16 cellular contexts compared by ENCODE assay signal in the genomic region with DNA sequence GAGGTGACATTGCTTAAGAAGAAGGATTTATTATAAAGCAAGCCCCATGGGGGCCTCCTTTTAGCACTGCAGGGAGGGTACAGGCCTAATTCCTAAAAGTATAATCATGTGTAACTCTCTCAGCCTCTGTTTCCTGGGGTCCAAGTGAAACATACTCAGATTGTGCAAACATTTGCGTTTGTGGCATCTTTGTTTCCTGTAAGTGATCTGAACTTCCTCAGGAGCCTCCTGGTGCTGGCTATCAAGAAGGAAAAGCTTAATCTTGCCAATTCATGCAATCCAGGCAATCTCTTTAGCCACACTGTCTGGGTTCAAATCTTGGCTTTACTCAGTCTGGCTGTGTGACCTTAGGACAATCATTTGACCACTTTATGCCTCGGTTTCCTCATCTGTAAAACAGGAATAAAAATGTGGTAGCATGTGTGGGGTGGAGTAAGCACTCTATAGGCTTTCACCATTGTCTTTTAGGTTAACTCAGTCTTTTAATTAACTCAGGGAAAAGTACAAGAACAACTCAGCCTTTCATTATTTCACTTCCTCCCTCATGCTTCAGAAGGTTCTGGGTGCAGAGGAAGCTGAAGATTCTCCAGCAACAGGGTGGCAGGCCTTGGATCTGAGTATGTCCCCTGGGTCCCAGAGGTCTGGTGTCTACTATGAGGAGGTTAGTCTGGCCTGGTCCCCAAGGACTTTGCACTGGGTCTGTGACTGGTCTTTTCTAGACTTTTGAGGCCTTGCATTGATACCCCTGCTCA. TPM values are rescaled to one million over a fixed set of nuclear protein-coding genes. Genes with fewer than 3 reads are reported as not detected.
A peak's percentile ranks its signal among the peaks of the same experiment; 100 is the strongest.
DNase-seq lines count a peak whose midpoint lies in the region; ATAC-seq and TF ChIP-seq lines count a peak whose summit lies in the region.
"Had no signal": no experiment of that assay in that cellular context is flagged by ENCODE, and none has a peak within 500 bp of the region (broad histone marks: within the 10 kb centered on the region; RNA-seq: fewer than 3 reads in every experiment).

No MANE protein-coding gene starts in this region.

- H3K9me3 ChIP-seq in DOHH2 (ENCODE audit: control insufficient read depth, insufficient read depth, low read length) (peaks cover 7% of the 10 kb centered on the region; the same call in 1 of the 2 replicates), PC-9 (ENCODE audit: insufficient read depth, low read depth) (peaks cover 4% of the 10 kb centered on the region), trophoblast cell (ENCODE audit: insufficient read depth, low read depth, low read length) (no peaks in the 10 kb centered on the region)
- H3K9me3 ChIP-seq: BE2C, vagina had no signal

- no peak overlapping the region for H3K4ac ChIP-seq in trophoblast cell (ENCODE audit: low read depth, low read length)

- H4K91ac ChIP-seq in trophoblast cell (ENCODE audit: low read depth, low read length), result no peak overlapping the region

- CTCF ChIA-PET in PC-9 (lab: Charles Lee), result no interaction called here

- peaks cover 7% of the 10 kb centered on the region; the same call in 1 of the 2 replicates for H3K79me2 ChIP-seq in DOHH2 (ENCODE audit: control insufficient read depth, low read length)
- H3K79me2 ChIP-seq in PC-9 (ENCODE audit: low read depth), result no peaks in the 10 kb centered on the region
- H3K79me2 ChIP-seq in trophoblast cell (ENCODE audit: control insufficient read depth, insufficient read depth, low read length, poor library complexity), result no peaks in the 10 kb centered on the region

- H3K4me3 ChIP-seq in DOHH2 (ENCODE audit: low read length) (peak overlapping the region; percentile 55), PC-9 (no peak overlapping the region), fibroblast of pulmonary artery (replicated peaks; ENCODE audit: low read depth, low read length) (no peak overlapping the region), trophoblast cell (ENCODE audit: low read depth, low read length) (no peak overlapping the region)

- no peak overlapping the region for H2BK120ac ChIP-seq in trophoblast cell (ENCODE audit: insufficient read depth, low read length, poor library complexity)

- no peak overlapping the region for H2BK5ac ChIP-seq in trophoblast cell (ENCODE audit: low read depth, low read length, poor library complexity)

- peak overlapping the region; percentile 88 for H3K27ac ChIP-seq in DOHH2 (ENCODE audit: low read depth, low read length)
- H3K27ac ChIP-seq in PC-9, result peak overlapping the region; percentile 97
- H3K27ac ChIP-seq in trophoblast cell (ENCODE audit: low read depth, low read length), result no peak overlapping the region
- H3K27ac ChIP-seq: vagina had no signal

- H3K4me1 ChIP-seq in DOHH2 (ENCODE audit: control insufficient read depth, low read length), result peaks cover 84% of the 10 kb centered on the region
- peaks cover 47% of the 10 kb centered on the region for H3K4me1 ChIP-seq in PC-9 (replicated peaks; ENCODE audit: insufficient read depth)
- H3K4me1 ChIP-seq in trophoblast cell (ENCODE audit: control insufficient read depth in 1 of 2, insufficient read depth in 2 of 2, low read length in 2 of 2), result no peaks in the 10 kb centered on the region
- H3K4me1 ChIP-seq: BE2C had no signal

- no peak for TF ChIP-seq CTCF in DOHH2 (IDR thresholded peaks at IDR 0.05; ENCODE audit: low read depth, low read length, poor library complexity, severe bottlenecking)
- TF ChIP-seq CTCF in PC-9 (conservative IDR thresholded peaks at IDR 0.05), result no peak
- TF ChIP-seq CTCF in fibroblast of pulmonary artery (IDR thresholded peaks at IDR 0.05; ENCODE audit: low read length, missing control alignments), result no peak

- H4K20me1 ChIP-seq in DOHH2 (ENCODE audit: control insufficient read depth, insufficient read depth, low read depth, low read length) (no peaks in the 10 kb centered on the region), PC-9 (ENCODE audit: insufficient read depth) (no peaks in the 10 kb centered on the region)

- H2AFZ ChIP-seq in PC-9 (no peak overlapping the region), trophoblast cell (ENCODE audit: insufficient read depth, low read length, poor library complexity) (no peak overlapping the region)

- POLR2A ChIA-PET in PC-9 (lab: Charles Lee; ENCODE audit: unreplicated experiment), result no interaction called here

- H3K79me1 ChIP-seq in trophoblast cell (ENCODE audit: low read length), result no peaks in the 10 kb centered on the region

- H3K9me2 ChIP-seq in DOHH2 (replicated peaks; ENCODE audit: control insufficient read depth, low read length), result no peaks in the 10 kb centered on the region
- H3K9me2 ChIP-seq in PC-9 (ENCODE audit: insufficient read depth), result no peaks in the 10 kb centered on the region

- no peak overlapping the region for H2AK5ac ChIP-seq in trophoblast cell (ENCODE audit: low read length)

- intact Hi-C loops in PC-9 (cut with micrococcal nuclease; ENCODE audit: unreplicated experiment), result no loop called here

- peak overlapping the region; percentile 62 for H3K23ac ChIP-seq in trophoblast cell (ENCODE audit: low read length)

- H3K27me3 ChIP-seq in DOHH2 (ENCODE audit: control insufficient read depth, low read length), result no peaks in the 10 kb centered on the region
- no peaks in the 10 kb centered on the region for H3K27me3 ChIP-seq in PC-9 (ENCODE audit: insufficient read depth, low read depth)
- H3K27me3 ChIP-seq in trophoblast cell (ENCODE audit: insufficient read depth, low read length), result no peaks in the 10 kb centered on the region
- H3K27me3 ChIP-seq: vagina had no signal

- no peak overlapping the region for H4K8ac ChIP-seq in trophoblast cell (ENCODE audit: low read depth, low read length)

- no peak overlapping the region for H2BK12ac ChIP-seq in trophoblast cell (ENCODE audit: low read length)

- H3K36me3 ChIP-seq in DOHH2 (ENCODE audit: control insufficient read depth, low read length), result no peaks in the 10 kb centered on the region
- H3K36me3 ChIP-seq in PC-9 (ENCODE audit: low read depth), result no peaks in the 10 kb centered on the region
- no peaks in the 10 kb centered on the region for H3K36me3 ChIP-seq in trophoblast cell (ENCODE audit: control insufficient read depth in 1 of 2, insufficient read depth in 2 of 2, low read length in 2 of 2)
- H3K36me3 ChIP-seq: BE2C, vagina had no signal

- H3F3A ChIP-seq in DOHH2 (ENCODE audit: control insufficient read depth, insufficient read depth) (peaks cover 13% of the 10 kb centered on the region), PC-9 (ENCODE audit: insufficient read depth, low read depth) (peaks cover 51% of the 10 kb centered on the region)

- no peak for ATAC-seq in HG02678 (IDR thresholded peaks at IDR 0.05; ENCODE audit: unreplicated experiment)
- ATAC-seq: activated CD8-positive, alpha-beta T cell treated with anti-CD3 and anti-CD28 coated beads, Interleukin-2, amount 10 ng/mL, durations not matched to agents 7 days and 5 days had no signal

- H4K12ac ChIP-seq in trophoblast cell (ENCODE audit: low read depth, low read length), result no peak overlapping the region

- WGBS in trophoblast cell (ENCODE audit: extremely low coverage, insufficient coverage, insufficient read length), result no CpG with 5 or more reads among the region's 2 CpGs

- no peak overlapping the region for H3K18ac ChIP-seq in trophoblast cell (ENCODE audit: low read length)

- DNase-seq in PC-9, result no peak
- peak; percentile 31 for DNase-seq in fibroblast of pulmonary artery (ENCODE audit: low read depth)
- DNase-seq in trophoblast cell, result no peak
- no peak for DNase-seq in effector CD8-positive, alpha-beta T cell (lab: John Stamatoyannopoulos, UW)
- DNase-seq in NCI-H2029 treated with DMSO at 0.1 percent for 48 hours (lab: John Stamatoyannopoulos, UW), result no peak
- no peak for DNase-seq in iPS-NIHi11 (ENCODE audit: low spot score)
- DNase-seq: activated CD8-positive, alpha-beta T cell treated with anti-CD3 and anti-CD28 coated beads, Interleukin-2, amount 10 ng/mL, durations not matched to agents 7 days and 5 days; activated gamma-delta T cell; BE2C; EL; hippocampal formation; NCI-H1694 treated with DMSO at 0.1 percent for 48 hours; NCI-H510A treated with DMSO at 0.1 percent for 48 hours had no signal

- BruUV-seq in PC-9 (replicated peaks; lab: Mats Ljungman, UMichigan), result no TSS peak

- no peak overlapping the region for H3K9ac ChIP-seq in trophoblast cell (ENCODE audit: low read length)

- no peak overlapping the region for H3K14ac ChIP-seq in trophoblast cell (ENCODE audit: low read length)

- H3K4me2 ChIP-seq in DOHH2 (ENCODE audit: low read length) (peak overlapping the region; percentile 49), PC-9 (no peak overlapping the region), trophoblast cell (ENCODE audit: low read length) (no peak overlapping the region)

RNA-seq across cellular contexts. Expression of a gene that starts 0.8 kb away (rescaled TPM):
- 4.5 and 7.1 TPM in 2 replicates for total RNA-seq in PC-9 (2021)
- polyA plus RNA-seq in trophoblast cell (2013), result 0.83 and 1.1 TPM in 2 replicates
- total RNA-seq: activated CD8-positive, alpha-beta T cell treated with anti-CD3 and anti-CD28 coated beads, Interleukin-2, amount 10 ng/mL, durations not matched to agents 7 days and 5 days had no signal

RNA-seq across cellular contexts. Expression of a gene that starts 25.4 kb away (rescaled TPM):
- total RNA-seq in PC-9 (2021), result 151 and 160 TPM in 2 replicates
- 60.7 and 62.9 TPM in 2 replicates for polyA plus RNA-seq in trophoblast cell (2013)
